26 cellular contexts compared by ENCODE assay signal in genomic region chr16:7270823-7271222, GRCh38.
"Had no signal": no experiment of that assay in that cellular context is flagged by ENCODE, and none has a peak within 500 bp of the region (broad histone marks: within the 10 kb centered on the region; RNA-seq: fewer than 3 reads in every experiment).

No MANE protein-coding gene starts in this region.

- ATAC-seq: HepG2, K562, Panc1, PC-3 had no signal

- H3K27me3 ChIP-seq: SJSA1 had no signal

- H3K27ac Mint-ChIP-seq: IgD-negative memory B cell had no signal

- H3K36me3 Mint-ChIP-seq: IgD-negative memory B cell had no signal

- H3K4me1 ChIP-seq: SJSA1 had no signal

- DNase-seq: Kasumi-1; MM.1S; NCI-H1092 treated with DMSO at 0.1 percent for 48 hours; NCI-H1417; NCI-H1436 treated with DMSO at 0.1 percent for 48 hours; NCI-H1694; NCI-H187 treated with DMSO at 0.1 percent for 48 hours; NCI-H2029 treated with DMSO at 0.1 percent for 48 hours; NCI-H2171 treated with DMSO at 0.1 percent for 48 hours; NCI-H345; NCI-H446 treated with DMSO at 0.1 percent for 48 hours; NCI-H510A treated with DMSO at 0.1 percent for 48 hours; NCI-H526; NCI-H748 treated with DMSO at 0.1 percent for 48 hours; NK-92 treated with Interleukin-12 subunit alpha and Interleukin-12 subunit beta, amount 100 ng/mL, for 24 hours; PC-3; SHP77; SW 1271 had no signal

- H3K27ac ChIP-seq: KMS-11, RWPE1, SJSA1, SK-N-MC had no signal

- H3K4me3 ChIP-seq: K562, SJSA1, SK-N-MC had no signal

- H3K4me1 Mint-ChIP-seq: IgD-negative memory B cell had no signal

- H3K36me3 ChIP-seq: SJSA1 had no signal

- H3K4me3 Mint-ChIP-seq: IgD-negative memory B cell had no signal

- H3K27me3 Mint-ChIP-seq: IgD-negative memory B cell had no signal
